7 cellular contexts compared by ENCODE assay signal in genomic region chr6:31321005-31321707, GRCh38.
"Had no signal": no experiment of that assay in that cellular context is flagged by ENCODE, and none has a peak within 500 bp of the region (broad histone marks: within the 10 kb centered on the region; RNA-seq: fewer than 3 reads in every experiment).

No MANE protein-coding gene starts in this region.

- FAIRE-seq: HTR-8/SVneo, K562 had no signal

- H3K4me1 ChIP-seq: HAP-1 had no signal

- DNase-seq: GM23248, GOT3, H7, IMR-90 had no signal

- H3K4me3 ChIP-seq: GM23248, HAP-1, K562 had no signal

- H3K9me3 ChIP-seq: HAP-1 had no signal

- H3K36me3 ChIP-seq: HAP-1 had no signal

- H3K27ac ChIP-seq: GM23248 had no signal
